ENCODE assay signal across 28 cellular contexts in genomic region chr14:65495196-65495595, GRCh38.
A peak's percentile ranks its signal among the peaks of the same experiment; 100 is the strongest.
DNase-seq lines count a peak whose midpoint lies in the region; ATAC-seq and TF ChIP-seq lines count a peak whose summit lies in the region.
"Had no signal": no experiment of that assay in that cellular context is flagged by ENCODE, and none has a peak within 500 bp of the region (broad histone marks: within the 10 kb centered on the region; RNA-seq: fewer than 3 reads in every experiment).

No MANE protein-coding gene starts in this region.

- H3K4me2 ChIP-seq in PC-3 (ENCODE audit: low read length) = no peak overlapping the region
- H3K4me2 ChIP-seq: BLaER1 had no signal

- ATAC-seq in PC-3 (peak; percentile 68), HG03469 (IDR thresholded peaks at IDR 0.05; ENCODE audit: unreplicated experiment) (no peak), HG03457 (IDR thresholded peaks at IDR 0.05; ENCODE audit: unreplicated experiment) (no peak), GM18511 (IDR thresholded peaks at IDR 0.05; ENCODE audit: unreplicated experiment) (no peak), gastroesophageal sphincter (no peak)
- ATAC-seq: activated T-helper 17 cell treated with anti-CD3 and anti-CD28 coated beads, Interleukin-2, amount 50 U/mL, for 72 hours; body of pancreas; esophagus mucosa; HCT116; HepG2; naive thymus-derived CD4-positive, alpha-beta T cell; stimulated activated memory B cell treated with anti-CD40 and anti-IgM and Interleukin-4, amounts not matched to agents 10 μg/mL and 1 μg/mL and 100 μg/mL, for 72 hours; WTC11 had no signal

- intact Hi-C loops in PC-3 (cut with micrococcal nuclease) = no loop called here

- H3K9me3 ChIP-seq in PC-3 (ENCODE audit: low read length) = no peaks in the 10 kb centered on the region
- H3K9me3 ChIP-seq in gastroesophageal sphincter = no peaks in the 10 kb centered on the region
- H3K9me3 ChIP-seq: body of pancreas had no signal

- CTCF ChIA-PET in PC-3 (lab: Charles Lee) = interaction anchor here (0.6 kb wide), 1 partner anchor 171 kb away, joined by 4 read pairs; no protein-coding TSS in a partner anchor

- DNase-seq in EL (peak; percentile 25), PC-3 (peak; percentile 28), cardiac fibroblast (ENCODE audit: low read depth in 2 of 2) (peak; percentile 25 to 41), iris pigment epithelial cell (ENCODE audit: low read depth) (peak; percentile 50)
- DNase-seq: activated CD8-positive, alpha-beta memory T cell treated with anti-CD3 and anti-CD28 coated beads, Interleukin-2, amount 50 U/mL, for 4 hours; body of pancreas; effector CD8-positive, alpha-beta T cell; naive thymus-derived CD4-positive, alpha-beta T cell; NCI-H1105; NCI-H2081; NCI-H446; retina; Right ventricle myocardium superior; spleen; stimulated activated CD4-positive, alpha-beta T cell treated with anti-CD3 and anti-CD28 coated beads, Interleukin-2, amount 100 ng/mL, for 48 hours; SW 1271; T1000 had no signal

- no TSS peak for BruUV-seq in PC-3 (replicated peaks; lab: Mats Ljungman, UMichigan)

- no peak overlapping the region for H2AFZ ChIP-seq in PC-3 (ENCODE audit: low read length)

- no peak for TF ChIP-seq CTCF in PC-3 (conservative IDR thresholded peaks at IDR 0.05; ENCODE audit: low read depth, low read length)
- TF ChIP-seq CTCF in cardiac fibroblast (IDR thresholded peaks at IDR 0.05; ENCODE audit: low read depth, low read length) = no peak
- TF ChIP-seq CTCF in gastroesophageal sphincter (IDR thresholded peaks at IDR 0.05) = no peak

- H3K9me2 ChIP-seq in PC-3 (replicated peaks; ENCODE audit: low read length) = no peaks in the 10 kb centered on the region

- H3K27me3 ChIP-seq in PC-3 (ENCODE audit: low read length) (no peaks in the 10 kb centered on the region), gastroesophageal sphincter (no peaks in the 10 kb centered on the region)
- H3K27me3 ChIP-seq: BLaER1, body of pancreas, spleen had no signal

- no peak for TF ChIP-seq POLR2A in gastroesophageal sphincter (IDR thresholded peaks at IDR 0.05)

- H3K36me3 ChIP-seq in PC-3 (ENCODE audit: low read depth, low read length) = peaks cover 11% of the 10 kb centered on the region; the same call in 1 of the 2 replicates
- no peaks in the 10 kb centered on the region for H3K36me3 ChIP-seq in gastroesophageal sphincter
- H3K36me3 ChIP-seq: spleen had no signal

- H4K20me1 ChIP-seq in PC-3 (ENCODE audit: low read length) = peaks cover 15% of the 10 kb centered on the region
- H4K20me1 ChIP-seq: BLaER1 had no signal

- H3K79me2 ChIP-seq in PC-3 (ENCODE audit: low read length) = peaks cover 94% of the 10 kb centered on the region

- no peaks in the 10 kb centered on the region for H3F3A ChIP-seq in PC-3 (ENCODE audit: low read length, unreplicated experiment)

- peaks cover 7% of the 10 kb centered on the region for H3K4me1 ChIP-seq in PC-3 (ENCODE audit: insufficient read depth, low read length)
- H3K4me1 ChIP-seq in gastroesophageal sphincter = peaks cover 0 to 15% (median 0%) of the 10 kb centered on the region in 3 donors
- H3K4me1 ChIP-seq: BLaER1 had no signal

- no peak for TF ChIP-seq EP300 in gastroesophageal sphincter (IDR thresholded peaks at IDR 0.05)

- H3K4me3 ChIP-seq in PC-3 (ENCODE audit: low read length) (no peak overlapping the region), cardiac fibroblast (replicated peaks in 1 of 2; ENCODE audit: low read depth in 2 of 2, low read length in 2 of 2) (no peak overlapping the region), gastroesophageal sphincter (no peak overlapping the region)
- H3K4me3 ChIP-seq: BLaER1, body of pancreas, spleen had no signal

- H3K9ac ChIP-seq in PC-3 (ENCODE audit: low read length) = no peak overlapping the region
- H3K9ac ChIP-seq: BLaER1 had no signal

- WGBS in gastroesophageal sphincter (ENCODE audit: low coverage in 1 of 2), 2 donors = 28 to 57% methylated on average over 1 of the region's 1 CpG

- POLR2A ChIA-PET in PC-3 (lab: Charles Lee; ENCODE audit: unreplicated experiment) = no interaction called here

- H3K27ac ChIP-seq in PC-3 (ENCODE audit: low read length) (no peak overlapping the region), gastroesophageal sphincter (no peak overlapping the region)
- H3K27ac ChIP-seq: BLaER1, body of pancreas, spleen had no signal
